ENCODE assay signal across 8 cellular contexts in genomic region chr5:134525687-134526482, GRCh38. TPM values are rescaled to one million over a fixed set of nuclear protein-coding genes. Genes with fewer than 3 reads are reported as not detected.
A peak's percentile ranks its signal among the peaks of the same experiment; 100 is the strongest.
DNase-seq lines count a peak whose midpoint lies in the region; ATAC-seq and TF ChIP-seq lines count a peak whose summit lies in the region.

No MANE protein-coding gene starts in this region.

- BruUV-seq in IMR-90 (replicated peaks; lab: Mats Ljungman, UMichigan): no TSS peak

- peak overlapping the region; percentile 96 for H3K27ac Mint-ChIP-seq in activated naive CD4-positive, alpha-beta T cell treated with anti-CD3 and anti-CD28 coated beads, Interleukin-2, amount 10 ng/mL, durations not matched to agents 7 days and 5 days
- H3K27ac Mint-ChIP-seq in neural crest cell (ENCODE audit: unreplicated experiment): peak overlapping the region; percentile 9

- peaks cover 35% of the 10 kb centered on the region for H3K4me1 Mint-ChIP-seq in activated naive CD4-positive, alpha-beta T cell treated with anti-CD3 and anti-CD28 coated beads, Interleukin-2, amount 10 ng/mL, durations not matched to agents 7 days and 5 days
- H3K4me1 Mint-ChIP-seq in neural crest cell: peaks cover 34% of the 10 kb centered on the region

- TF ChIP-seq RAD21 in IMR-90 (IDR thresholded peaks at IDR 0.05; ENCODE audit: low read length): peak; percentile 50

- H2AK9ac ChIP-seq in IMR-90 (replicated peaks; ENCODE audit: low read depth, low read length, poor library complexity): peak overlapping the region; percentile 97

- no peaks in the 10 kb centered on the region for H3K9me3 Mint-ChIP-seq in activated naive CD4-positive, alpha-beta T cell treated with anti-CD3 and anti-CD28 coated beads, Interleukin-2, amount 10 ng/mL, durations not matched to agents 7 days and 5 days
- no peaks in the 10 kb centered on the region for H3K9me3 Mint-ChIP-seq in neural crest cell

- intact Hi-C loops in IMR-90 (cut with micrococcal nuclease) (loop anchor here (1.0 kb wide), 2 partner anchors 87 to 114 kb away; no protein-coding TSS in a partner anchor), testis (cut with DNase I; ENCODE audit: low total_unique reads) (loop anchor here (10.0 kb wide), 1 partner anchor 61 kb away; no protein-coding TSS in a partner anchor)

- H3K27me3 ChIP-seq in IMR-90 (ENCODE audit: control insufficient read depth, insufficient read depth, low read length) (peaks cover 1% of the 10 kb centered on the region), testis (no peaks in the 10 kb centered on the region)

- peak overlapping the region; percentile 93 for H3K4me3 Mint-ChIP-seq in activated naive CD4-positive, alpha-beta T cell treated with anti-CD3 and anti-CD28 coated beads, Interleukin-2, amount 10 ng/mL, durations not matched to agents 7 days and 5 days
- peak overlapping the region; percentile 96 for H3K4me3 Mint-ChIP-seq in neural crest cell

- peaks cover 22 to 36% of the 10 kb centered on the region in 2 experiments for H3K79me1 ChIP-seq in IMR-90 (ENCODE audit: low read depth in 1 of 2, low read length in 2 of 2)

- peak overlapping the region; percentile 44 for H4K91ac ChIP-seq in IMR-90 (ENCODE audit: insufficient read depth, low read depth, low read length)

- peak overlapping the region; percentile 90 for H2BK5ac ChIP-seq in IMR-90 (ENCODE audit: low read depth, low read length, poor library complexity, severe bottlenecking)

- no peak overlapping the region for H2BK20ac ChIP-seq in IMR-90 (ENCODE audit: low read depth, low read length)

- H3K4me3 ChIP-seq in IMR-90 (ENCODE audit: insufficient read depth, low read depth, low read length) (peak overlapping the region; percentile 62), testis (peak overlapping the region; percentile 85 to 91)

- dilution Hi-C loops in IMR-90 (cut with HindIII; ENCODE audit: low sequenced_read_pairs, unreplicated experiment): no loop called here

- in situ Hi-C loops in IMR-90 (cut with MboI; ENCODE audit: low sequenced_read_pairs): loop anchor here (10.0 kb wide), 1 partner anchor 111 kb away; the partner anchor contains the start of gene CDKN2AIPNL

- peak overlapping the region; percentile 58 for H3K4ac ChIP-seq in IMR-90 (ENCODE audit: low read depth, low read length)

- H3K56ac ChIP-seq in IMR-90 (ENCODE audit: extremely low read depth, insufficient read depth, low read length): peak overlapping the region; percentile 43; the same call in 1 of the 2 replicates

- H3K36me3 ChIP-seq in IMR-90 (ENCODE audit: control insufficient read depth, insufficient read depth, low read length): no peaks in the 10 kb centered on the region
- H3K36me3 ChIP-seq in testis (ENCODE audit: low read depth, missing control alignments): no peaks in the 10 kb centered on the region

- H3K36me3 Mint-ChIP-seq in activated naive CD4-positive, alpha-beta T cell treated with anti-CD3 and anti-CD28 coated beads, Interleukin-2, amount 10 ng/mL, durations not matched to agents 7 days and 5 days: peaks cover 2% of the 10 kb centered on the region
- no peaks in the 10 kb centered on the region for H3K36me3 Mint-ChIP-seq in neural crest cell (ENCODE audit: low read depth)

- peak overlapping the region; percentile 58 for H4K5ac ChIP-seq in IMR-90 (ENCODE audit: low read depth, low read length)

- peak overlapping the region; percentile 73 for H3K9ac ChIP-seq in IMR-90 (ENCODE audit: low read depth, low read length)

- 0 out of 2 replicates have a peak, but pooled peaks have one; percentile 8 for TF ChIP-seq CTCF in IMR-90 (conservative IDR thresholded peaks at IDR 0.05; ENCODE audit: low read depth, low read length)
- no peak for TF ChIP-seq CTCF in RWPE1 (conservative IDR thresholded peaks at IDR 0.05; ENCODE audit: low read depth)
- no peak for TF ChIP-seq CTCF in neural crest cell (conservative IDR thresholded peaks at IDR 0.05)
- no peak for TF ChIP-seq CTCF in testis (IDR thresholded peaks at IDR 0.05)

- H3K4me1 ChIP-seq in IMR-90 (ENCODE audit: control insufficient read depth, insufficient read depth, low read length) (peaks cover 28% of the 10 kb centered on the region), testis (peaks cover 45% of the 10 kb centered on the region)

- CTCF ChIA-PET in IMR-90 (lab: Yijun Ruan, JAX): no interaction called here
- CTCF ChIA-PET in RWPE1 (lab: Yijun Ruan, JAX): interaction anchor here (0.5 to 3.9 kb wide), 12 partner anchors 10 to 223 kb away, joined by 3 to 34 read pairs (median 4); partner anchors contain the start of genes CDKN2AIPNL and UBE2B
- CTCF ChIA-PET in activated naive CD4-positive, alpha-beta T cell treated with anti-CD3 and anti-CD28 coated beads, Interleukin-2, amount 10 ng/mL, durations not matched to agents 7 days and 5 days (lab: Charles Lee): interaction anchor here (0.8 to 2.1 kb wide), 8 partner anchors 10 to 156 kb away, joined by 3 to 7 read pairs (median 4); partner anchors contain the start of gene CDKN2AIPNL

- H2AFZ ChIP-seq in IMR-90 (replicated peaks; ENCODE audit: low read length, poor library complexity): peak overlapping the region; percentile 93

- H3K27me3 Mint-ChIP-seq in activated naive CD4-positive, alpha-beta T cell treated with anti-CD3 and anti-CD28 coated beads, Interleukin-2, amount 10 ng/mL, durations not matched to agents 7 days and 5 days: peaks cover 29% of the 10 kb centered on the region
- peaks cover 50% of the 10 kb centered on the region for H3K27me3 Mint-ChIP-seq in neural crest cell (ENCODE audit: low read depth)

- POLR2A ChIA-PET in IMR-90 (lab: Charles Lee; ENCODE audit: unreplicated experiment) (interaction anchor here (1.0 kb wide), 1 partner anchor 154 kb away, joined by 5 read pairs; the partner anchor contains the start of gene UBE2B), RWPE1 (lab: Yijun Ruan, JAX; ENCODE audit: low non-redundant PET) (interaction anchor here (0.8 to 3.1 kb wide), 4 partner anchors 23 to 122 kb away, joined by 3 to 11 read pairs (median 3); partner anchors contain the start of gene CDKN2AIPNL)

- ATAC-seq in GM18907 (IDR thresholded peaks at IDR 0.05; ENCODE audit: unreplicated experiment) (peak; percentile 13), IMR-90 (ENCODE audit: low read depth) (peak; percentile 5)

- peak overlapping the region; percentile 10; the same call in 1 of the 2 replicates for H2BK120ac ChIP-seq in IMR-90 (ENCODE audit: low read depth, low read length)

- peak overlapping the region; percentile 67 for H3K18ac ChIP-seq in IMR-90 (ENCODE audit: low read depth, low read length)

- H4K8ac ChIP-seq in IMR-90 (ENCODE audit: low read depth in 2 of 2, low read length in 2 of 2): peak overlapping the region; percentile 16 to 51; a peak in 2 of 4 replicates

- H3K9me3 ChIP-seq in IMR-90 (ENCODE audit: control insufficient read depth, insufficient read depth, low read length) (no peaks in the 10 kb centered on the region), testis (no peaks in the 10 kb centered on the region)

- H3K23ac ChIP-seq in IMR-90 (ENCODE audit: low read depth, low read length): peak overlapping the region; percentile 78

- DNase-seq in 8988T (peak; percentile 60), IMR-90 (peak; percentile 83), RWPE1 (ENCODE audit: low spot score) (peak; percentile 86), foreskin melanocyte (peak; percentile 67), neural crest cell (ENCODE audit: low read depth, low spot score) (peak; percentile 61), testis (peak; percentile 75)
- peak; percentile 76 for DNase-seq in activated naive CD4-positive, alpha-beta T cell treated with anti-CD3 and anti-CD28 coated beads, Interleukin-2, amount 10 ng/mL, durations not matched to agents 7 days and 5 days

- peak; percentile 68 for TF ChIP-seq POLR2A in IMR-90 (IDR thresholded peaks at IDR 0.05; ENCODE audit: low read depth, low read length)
- TF ChIP-seq POLR2A in testis (IDR thresholded peaks at IDR 0.05): no peak

- H2BK15ac ChIP-seq in IMR-90 (ENCODE audit: low read depth, low read length): no peak overlapping the region

- peaks cover 24% of the 10 kb centered on the region for H4K20me1 ChIP-seq in IMR-90 (ENCODE audit: insufficient read depth, low read length)

- peak overlapping the region; percentile 93 for H3K27ac ChIP-seq in IMR-90 (ENCODE audit: insufficient read depth, low read length)
- peak overlapping the region; percentile 98 for H3K27ac ChIP-seq in RWPE1
- H3K27ac ChIP-seq in testis: peak overlapping the region; percentile 98 to 99

- H3K14ac ChIP-seq in IMR-90 (replicated peaks; ENCODE audit: low read depth, low read length): peak overlapping the region; percentile 81

- peak overlapping the region; percentile 35; the same call in 1 of the 2 replicates for H2AK5ac ChIP-seq in IMR-90 (ENCODE audit: low read depth, low read length)

- 0% methylated on average over 61 of the region's 84 CpGs; no CpG with 5 or more reads in 1 of the 2 experiments for WGBS in IMR-90 (ENCODE audit: extremely low coverage in 2 of 2, insufficient read length in 1 of 2), 2 experiments
- 0 to 1% methylated on average over 55 to 64 of the region's 84 CpGs for WGBS in testis, 2 donors

- H3K9me1 ChIP-seq in IMR-90 (ENCODE audit: insufficient read depth, low read length): peaks cover 19% of the 10 kb centered on the region

- H3K4me2 ChIP-seq in IMR-90 (ENCODE audit: low read depth, low read length): peak overlapping the region; percentile 96

TF ChIP-seq in IMR-90, 13 proteins besides CTCF, POLR2A, EP300 and RAD21 (continues in another document):
- TF ChIP-seq SMC3 (IDR thresholded peaks at IDR 0.05; ENCODE audit: low read depth, low read length) (peak; percentile 31; the same call in 1 of the 2 replicates), MXI1 (IDR thresholded peaks at IDR 0.05; ENCODE audit: borderline replicate concordance, low read depth, low read length) (no peak; the same call in 1 of the 2 replicates), MAZ (IDR thresholded peaks at IDR 0.05; ENCODE audit: borderline replicate concordance, low read depth, low read length) (peak; percentile 85; the same call in 1 of the 2 replicates), BHLHE40 (IDR thresholded peaks at IDR 0.05; ENCODE audit: low read depth, low read length) (no peak), CEBPB (IDR thresholded peaks at IDR 0.05; ENCODE audit: low read depth, low read length) (peak; percentile 61), CHD1 (IDR thresholded peaks at IDR 0.05; ENCODE audit: low read depth, low read length) (no peak)

RNA-seq across cellular contexts. Expression of gene JADE2, which starts 0.4 kb away (rescaled TPM):
- total RNA-seq in IMR-90 (2012; rRNA removed) (13.9 and 14.9 TPM in 2 replicates), neural crest cell (2.1 and 2.4 TPM in 2 replicates), testis (10 to 100 TPM; 54.5 to 67.2 TPM)
- polyA plus RNA-seq in IMR-90 (2012; rRNA removed) (13.3 and 16.7 TPM in 2 replicates), testis (ENCODE audit: insufficient read depth, low read depth, low replicate concordance) (26.0 TPM)
- 10.0 and 16.8 TPM in 2 replicates for polyA plus RNA-seq in IMR-90 (2012; cell fraction: cytosol; rRNA removed)
- polyA plus RNA-seq in IMR-90 (2012; cell fraction: nucleus; rRNA removed; ENCODE audit: low replicate concordance): 19.0 and 26.8 TPM in 2 replicates

Comparison
In these comparisons a context has a peak if more than half of its experiments do, and no peak if none do; other contexts are left out.
1. Peak in every context shown above with its lines: DNase-seq, ATAC-seq, H3K4me3 ChIP-seq and H3K27ac ChIP-seq.